ENCODE assay signal across 9 cellular contexts in the genomic region with DNA sequence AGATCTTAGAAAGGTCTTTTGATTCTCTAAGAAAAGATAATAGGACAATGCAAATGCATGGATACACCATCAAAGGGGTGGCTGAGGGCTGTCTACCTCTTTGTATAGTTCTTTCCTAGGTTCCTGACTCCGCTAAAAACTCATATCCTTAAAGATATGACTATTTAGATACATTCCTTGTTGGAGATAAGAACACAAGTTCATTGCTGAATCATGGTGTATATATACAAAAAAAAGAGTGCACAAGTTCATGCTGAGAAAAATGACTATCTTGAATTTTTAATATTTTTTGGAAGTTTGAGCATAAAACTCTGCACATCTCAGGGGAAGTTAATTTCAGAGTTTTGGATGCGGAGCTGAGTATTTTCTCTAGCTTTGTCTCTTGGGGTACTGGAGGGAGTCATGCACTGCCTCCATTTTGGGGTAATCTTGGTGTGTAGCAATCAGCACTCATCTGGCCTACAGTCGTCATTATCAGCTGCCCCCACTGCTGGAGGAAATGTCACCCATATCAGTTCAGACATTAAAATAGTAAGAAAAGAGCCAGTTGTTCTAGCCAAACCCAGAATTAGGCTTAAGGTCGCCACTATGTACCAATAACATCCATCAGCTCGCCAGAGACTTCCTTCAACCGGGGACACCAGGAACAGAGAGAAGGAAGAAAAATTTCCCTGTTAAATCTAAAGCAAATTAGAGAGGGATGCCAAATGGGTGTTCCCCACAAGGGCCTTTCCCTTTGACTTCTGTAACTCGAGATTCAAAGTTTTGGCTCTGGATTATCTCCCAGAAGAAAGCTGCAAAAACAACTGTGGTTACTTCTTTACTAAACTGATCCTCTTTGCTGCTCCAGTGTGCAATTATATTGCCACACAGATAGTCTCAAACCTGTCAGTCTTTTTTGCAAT. TPM values are rescaled to one million over a fixed set of nuclear protein-coding genes. Genes with fewer than 3 reads are reported as not detected.
DNase-seq lines count a peak whose midpoint lies in the region; ATAC-seq and TF ChIP-seq lines count a peak whose summit lies in the region.
"Had no signal": no experiment of that assay in that cellular context is flagged by ENCODE, and none has a peak within 500 bp of the region (broad histone marks: within the 10 kb centered on the region; RNA-seq: fewer than 3 reads in every experiment).

No MANE protein-coding gene starts in this region.

- H3K27ac Mint-ChIP-seq in CD8-positive, alpha-beta T cell: peak overlapping the region; percentile 88
- H3K27ac Mint-ChIP-seq in IgD-negative memory B cell: peak overlapping the region in 2 of 3 donors; percentile 11 to 75
- H3K27ac Mint-ChIP-seq in activated naive CD8-positive, alpha-beta T cell: peak overlapping the region; percentile 94

- peaks cover 33% of the 10 kb centered on the region for H3K4me1 ChIP-seq in CD8-positive, alpha-beta T cell (ENCODE audit: insufficient read depth, low read length)
- H3K4me1 ChIP-seq in lower lobe of right lung: peaks cover 40% of the 10 kb centered on the region

- no peaks in the 10 kb centered on the region for H3K27me3 ChIP-seq in CD8-positive, alpha-beta T cell (ENCODE audit: insufficient read depth, low read length)
- H3K27me3 ChIP-seq in lower lobe of right lung (ENCODE audit: low read depth): no peaks in the 10 kb centered on the region

- H3K36me3 ChIP-seq in CD8-positive, alpha-beta T cell (ENCODE audit: insufficient read depth, low read length): no peaks in the 10 kb centered on the region
- no peaks in the 10 kb centered on the region for H3K36me3 ChIP-seq in lower lobe of right lung

- peak overlapping the region; percentile 11 for H3K27ac ChIP-seq in CD8-positive, alpha-beta T cell (ENCODE audit: low read depth, low read length)
- peak overlapping the region; percentile 26 for H3K27ac ChIP-seq in lower lobe of right lung

- DNase-seq in CD8-positive, alpha-beta T cell: no peak
- DNase-seq in lower lobe of right lung: no peak
- no peak for DNase-seq in A172 (ENCODE audit: low spot score)
- no peak for DNase-seq in NCI-H748 treated with DMSO at 0.1 percent for 48 hours (lab: John Stamatoyannopoulos, UW)
- no peak for DNase-seq in DMS79 treated with DMSO at 0.1 percent for 48 hours (lab: John Stamatoyannopoulos, UW)
- DNase-seq: NCI-H524 treated with DMSO at 0.1 percent for 48 hours had no signal

- H3K4me1 Mint-ChIP-seq in CD8-positive, alpha-beta T cell (ENCODE audit: low read depth): peaks cover 63% of the 10 kb centered on the region
- peaks cover 49 to 55% (median 54%) of the 10 kb centered on the region in 3 donors for H3K4me1 Mint-ChIP-seq in IgD-negative memory B cell
- H3K4me1 Mint-ChIP-seq in activated naive CD8-positive, alpha-beta T cell (ENCODE audit: low read depth): peaks cover 76% of the 10 kb centered on the region

- no peak for TF ChIP-seq CTCF in CD8-positive, alpha-beta T cell (IDR thresholded peaks at IDR 0.05)
- TF ChIP-seq CTCF in lower lobe of right lung (IDR thresholded peaks at IDR 0.05): no peak

- no peaks in the 10 kb centered on the region for H3K27me3 Mint-ChIP-seq in CD8-positive, alpha-beta T cell (ENCODE audit: low read depth)
- H3K27me3 Mint-ChIP-seq in IgD-negative memory B cell: peaks cover 2% of the 10 kb centered on the region
- no peaks in the 10 kb centered on the region for H3K27me3 Mint-ChIP-seq in activated naive CD8-positive, alpha-beta T cell

- intact Hi-C loops in CD8-positive, alpha-beta T cell (cut with DNase I, micrococcal nuclease): no loop called here
- intact Hi-C loops in lower lobe of right lung (cut with DNase I): no loop called here

- H3K9me3 Mint-ChIP-seq in CD8-positive, alpha-beta T cell: no peaks in the 10 kb centered on the region
- H3K9me3 Mint-ChIP-seq in IgD-negative memory B cell: no peaks in the 10 kb centered on the region
- no peaks in the 10 kb centered on the region for H3K9me3 Mint-ChIP-seq in activated naive CD8-positive, alpha-beta T cell (ENCODE audit: low read depth)

- POLR2A ChIA-PET in CD8-positive, alpha-beta T cell (lab: Charles Lee): no interaction called here

- CTCF ChIA-PET in CD8-positive, alpha-beta T cell (lab: Charles Lee): interaction anchor here (0.8 kb wide), 2 partner anchors 33 to 49 kb away, joined by 4 read pairs; a partner anchor contains a TSS

- no peak for ATAC-seq in CD8-positive, alpha-beta T cell
- ATAC-seq in lower lobe of right lung (peak; percentile 15 to 44), HG03442 (IDR thresholded peaks at IDR 0.05; ENCODE audit: unreplicated experiment) (no peak)

- no peaks in the 10 kb centered on the region for H3K36me3 Mint-ChIP-seq in CD8-positive, alpha-beta T cell
- no peaks in the 10 kb centered on the region for H3K36me3 Mint-ChIP-seq in IgD-negative memory B cell
- H3K36me3 Mint-ChIP-seq in activated naive CD8-positive, alpha-beta T cell: peaks cover 11% of the 10 kb centered on the region

- H3K4me3 ChIP-seq in CD8-positive, alpha-beta T cell (ENCODE audit: low read depth, low read length): peak overlapping the region; percentile 2
- H3K4me3 ChIP-seq in lower lobe of right lung: no peak overlapping the region

- peak overlapping the region; percentile 68 for H3K4me3 Mint-ChIP-seq in CD8-positive, alpha-beta T cell
- peak overlapping the region; percentile 21 to 92 (median 55) for H3K4me3 Mint-ChIP-seq in IgD-negative memory B cell
- H3K4me3 Mint-ChIP-seq in activated naive CD8-positive, alpha-beta T cell: peak overlapping the region; percentile 100

- H3K9me3 ChIP-seq in CD8-positive, alpha-beta T cell (ENCODE audit: low read length): no peaks in the 10 kb centered on the region
- no peaks in the 10 kb centered on the region for H3K9me3 ChIP-seq in lower lobe of right lung

RNA-seq across cellular contexts. Expression of a gene that starts 49.0 kb away (rescaled TPM):
- total RNA-seq in CD8-positive, alpha-beta T cell: 1 to 10 TPM; 8.6 to 8.8 TPM
- 19.1 TPM for polyA plus RNA-seq in IgD-negative memory B cell
- 9.1 TPM for total RNA-seq in lower lobe of right lung
- total RNA-seq in A172 (2014; rRNA removed; shearing (Covaris generic)): 292 and 382 TPM in 2 replicates

RNA-seq across cellular contexts. Expression of a gene that starts 51.8 kb away (rescaled TPM):
- 100 to 1,000 TPM; 127 to 136 TPM for total RNA-seq in CD8-positive, alpha-beta T cell
- 96.2 TPM for polyA plus RNA-seq in IgD-negative memory B cell
- total RNA-seq in lower lobe of right lung: 55.1 TPM
- 58.4 and 62.1 TPM in 2 replicates for total RNA-seq in A172 (2014; rRNA removed; shearing (Covaris generic))

Comparison
In these comparisons a context has a peak if more than half of its experiments do, and no peak if none do; other contexts are left out.
1. ATAC-seq: peak in lower lobe of right lung (2 of 2); none in CD8-positive, alpha-beta T cell (single experiment) and HG03442 (single experiment).
2. H3K27ac Mint-ChIP-seq: peak in every context shown above with its lines; median percentile 94 in activated naive CD8-positive, alpha-beta T cell; 88 in CD8-positive, alpha-beta T cell; 43 in IgD-negative memory B cell.
3. RNA of a gene that starts 49.0 kb away (total RNA-seq): 292 to 382 TPM in A172; 9.1 TPM in lower lobe of right lung (single experiment) and 8.6 to 8.8 TPM in CD8-positive, alpha-beta T cell; every median in the first group is over 10 times any median in the second.
4. Peak in every context shown above with its lines, with median percentiles within 50 percentile points of each other: H3K4me3 Mint-ChIP-seq.